In the genomic region with DNA sequence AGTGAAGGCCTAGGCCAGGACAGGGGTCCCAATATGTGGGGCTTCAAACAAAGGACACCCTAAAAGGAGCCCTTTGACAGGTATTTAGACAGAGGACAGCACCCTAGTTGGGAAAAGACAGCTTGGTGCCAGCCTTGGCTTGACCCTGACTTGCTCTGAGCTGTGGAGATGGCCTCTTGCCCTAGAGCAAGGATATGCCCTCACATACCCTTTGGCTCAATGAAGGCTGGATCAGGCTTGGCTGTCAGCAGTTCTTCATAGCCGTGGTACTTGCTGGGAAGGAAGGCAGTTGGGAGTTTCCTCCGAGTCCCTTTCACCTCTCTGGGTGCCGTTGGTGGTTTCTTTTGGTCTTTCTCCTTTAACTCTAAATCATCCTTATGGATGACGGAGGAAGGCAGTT, we compare ENCODE assay signal across 20 cellular contexts.
DNase-seq lines count a peak whose midpoint lies in the region; ATAC-seq, FAIRE-seq and TF ChIP-seq lines count a peak whose summit lies in the region.
"Had no signal": no experiment of that assay in that cellular context is flagged by ENCODE, and none has a peak within 500 bp of the region (broad histone marks: within the 10 kb centered on the region; RNA-seq: fewer than 3 reads in every experiment).

No MANE protein-coding gene starts in this region.

- FAIRE-seq in urothelium cell line (lab: Jason Lieb, UNC) = no peak
- FAIRE-seq: A549, D721Med, G401.6, GM12891, GM19239 had no signal

- intact Hi-C loops in Right ventricle myocardium inferior (cut with DNase I) = no loop called here
- intact Hi-C loops in left ventricle myocardium inferior (cut with micrococcal nuclease) = no loop called here
- intact Hi-C loops in left ventricle myocardium superior (cut with micrococcal nuclease) = no loop called here
- intact Hi-C loops in cardiac septum (cut with DNase I) = no loop called here

- H3K27me3 ChIP-seq in left ventricle myocardium inferior (ENCODE audit: low read depth) = no peaks in the 10 kb centered on the region
- H3K27me3 ChIP-seq: BLaER1 treated with 17β-estradiol and CSF1 and Interleukin-3, amounts not matched to agents 10 nM and 100 nM had no signal

- ATAC-seq in Right ventricle myocardium inferior (peak; percentile 65), left ventricle myocardium superior (peak; percentile 71)
- ATAC-seq: A549; CD8-positive, alpha-beta T cell had no signal

- H3K4me3 ChIP-seq in left ventricle myocardium inferior = no peak overlapping the region
- H3K4me3 ChIP-seq: A549; BLaER1 treated with 17β-estradiol and CSF1 and Interleukin-3, amounts not matched to agents 10 nM and 100 nM had no signal

- no peaks in the 10 kb centered on the region for H3K9me3 ChIP-seq in left ventricle myocardium inferior (replicated peaks)
- H3K9me3 ChIP-seq: A549; BLaER1 treated with 17β-estradiol and CSF1 and Interleukin-3, amounts not matched to agents 10 nM and 100 nM; Caco-2 had no signal

- H3K27ac ChIP-seq in left ventricle myocardium inferior (replicated peaks) = no peak overlapping the region
- H3K27ac ChIP-seq: 22Rv1; A549; BLaER1 treated with 17β-estradiol and CSF1 and Interleukin-3, amounts not matched to agents 10 nM and 100 nM; C4-2B had no signal

- H3K4me1 ChIP-seq in left ventricle myocardium inferior = peaks cover 8% of the 10 kb centered on the region

- TF ChIP-seq CTCF in left ventricle myocardium inferior (IDR thresholded peaks at IDR 0.05; ENCODE audit: borderline replicate concordance) = no peak

- peaks cover 58% of the 10 kb centered on the region for H3K36me3 ChIP-seq in left ventricle myocardium inferior

- DNase-seq in Right ventricle myocardium inferior (ENCODE audit: missing footprints) = no peak
- no peak for DNase-seq in left ventricle myocardium inferior
- DNase-seq in left ventricle myocardium superior = no peak
- DNase-seq in cardiac septum (ENCODE audit: low spot score) = no peak
- DNase-seq in urothelium cell line (ENCODE audit: low spot score) = no peak
- DNase-seq: AML-193; Caco-2; Calu3; CD4-positive, alpha-beta T cell; CD8-positive, alpha-beta T cell; DMS79 treated with DMSO at 0.1 percent for 48 hours; GF-D8 had no signal
